Comparison of ENCODE assay signal across 18 cellular contexts in the genomic region with DNA sequence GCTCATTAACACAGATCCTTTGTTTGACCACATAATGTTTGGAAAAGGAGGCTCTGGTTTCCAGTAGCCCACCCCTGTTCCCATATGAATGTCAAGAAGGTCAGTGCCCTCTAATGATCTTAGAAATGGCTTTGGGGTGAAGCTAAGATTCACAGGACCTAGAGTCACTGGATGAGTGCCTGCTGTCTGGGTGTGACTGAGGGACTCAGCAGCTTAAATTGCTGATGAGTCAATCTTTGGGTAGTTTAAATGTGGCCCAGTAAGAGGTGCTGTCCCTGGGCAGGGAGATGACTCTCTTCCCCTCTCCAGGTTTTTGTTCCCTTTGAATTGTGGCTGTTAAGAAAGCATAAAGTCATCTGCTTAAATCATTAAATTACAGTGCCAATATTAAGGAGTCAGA. TPM values are rescaled to one million over a fixed set of nuclear protein-coding genes. Genes with fewer than 3 reads are reported as not detected.
"Had no signal": no experiment of that assay in that cellular context is flagged by ENCODE, and none has a peak within 500 bp of the region (broad histone marks: within the 10 kb centered on the region; RNA-seq: fewer than 3 reads in every experiment).

No MANE protein-coding gene starts in this region.

- H3K4me3 ChIP-seq: colonic mucosa, gastroesophageal sphincter, hepatocyte, lower lobe of right lung, stomach, thoracic aorta had no signal

- H3K36me3 ChIP-seq: colonic mucosa, gastroesophageal sphincter, lower lobe of right lung, neutrophil, stomach, thoracic aorta had no signal

- H3K27me3 ChIP-seq: colonic mucosa, gastroesophageal sphincter, hepatocyte, neutrophil, stomach had no signal

- H3K4me2 ChIP-seq: hepatocyte had no signal

- H3K9me3 ChIP-seq: colonic mucosa, gastroesophageal sphincter, lower lobe of right lung, neutrophil, stomach, thoracic aorta had no signal

- H3K4me1 ChIP-seq: colonic mucosa had no signal

- DNase-seq: activated CD4-positive, alpha-beta memory T cell treated with anti-CD3 and anti-CD28 coated beads, Interleukin-2, amount 10 ng/mL, durations not matched to agents 7 days and 5 days; activated CD4-positive, alpha-beta T cell treated with anti-CD3 and anti-CD28 coated beads for 1 hour; activated CD8-positive, alpha-beta memory T cell treated with anti-CD3 and anti-CD28 coated beads, Interleukin-2, amount 50 U/mL, for 4 hours; activated naive CD4-positive, alpha-beta T cell; activated naive CD8-positive, alpha-beta T cell treated with anti-CD3 and anti-CD28 coated beads, Interleukin-2, amount 50 U/mL, for 24 hours; activated T-cell treated with anti-CD3 and anti-CD28 coated beads, Interleukin-2, amount 50 U/mL, for 72 hours; caudate nucleus; colonic mucosa; left cardiac atrium; lower lobe of right lung; naive thymus-derived CD4-positive, alpha-beta T cell; small intestine; stomach had no signal

- H2AFZ ChIP-seq: hepatocyte had no signal

- H3K79me2 ChIP-seq: hepatocyte had no signal

- ATAC-seq: activated naive CD8-positive, alpha-beta T cell treated with anti-CD3 and anti-CD28 coated beads, Interleukin-2, amount 50 U/mL, for 24 hours; activated T-cell treated with anti-CD3 and anti-CD28 coated beads, Interleukin-2, amount 50 U/mL, for 72 hours; gastroesophageal sphincter; left cardiac atrium; lower lobe of right lung; naive thymus-derived CD4-positive, alpha-beta T cell had no signal

- FAIRE-seq: small intestine had no signal

- H3K27ac ChIP-seq: colonic mucosa, gastroesophageal sphincter, hepatocyte, lower lobe of right lung, neutrophil, stomach, thoracic aorta had no signal

RNA-seq across cellular contexts. Expression of a gene that starts 50.6 kb away (rescaled TPM):
- total RNA-seq: activated CD4-positive, alpha-beta memory T cell treated with anti-CD3 and anti-CD28 coated beads, Interleukin-2, amount 10 ng/mL, durations not matched to agents 7 days and 5 days; activated T-cell treated with anti-CD3 and anti-CD28 coated beads, Interleukin-2, amount 50 U/mL, for 72 hours had no signal
- polyA plus RNA-seq: fibroblast of lung; naive thymus-derived CD4-positive, alpha-beta T cell had no signal
